27 cellular contexts compared by ENCODE assay signal in genomic region chr12:122139266-122139665, GRCh38. TPM values are rescaled to one million over a fixed set of nuclear protein-coding genes. Genes with fewer than 3 reads are reported as not detected.
"Had no signal": no experiment of that assay in that cellular context is flagged by ENCODE, and none has a peak within 500 bp of the region (broad histone marks: within the 10 kb centered on the region; RNA-seq: fewer than 3 reads in every experiment).

No MANE protein-coding gene starts in this region.

- H3K27ac Mint-ChIP-seq: activated naive CD4-positive, alpha-beta T cell treated with anti-CD3 and anti-CD28 coated beads, Interleukin-2, amount 50 U/mL, for 72 hours; progenitor cell of endocrine pancreas had no signal

- H3K4me1 ChIP-seq: ascending aorta, foreskin keratinocyte, left lung, sigmoid colon, upper lobe of right lung had no signal

- H3K4me1 Mint-ChIP-seq: immature natural killer cell, neural crest cell had no signal

- H3K4me3 Mint-ChIP-seq: immature natural killer cell; naive thymus-derived CD4-positive, alpha-beta T cell; neural crest cell had no signal

- H3K9me3 Mint-ChIP-seq: activated naive CD4-positive, alpha-beta T cell treated with anti-CD3 and anti-CD28 coated beads, Interleukin-2, amount 50 U/mL, for 72 hours; immature natural killer cell; naive thymus-derived CD4-positive, alpha-beta T cell; neural crest cell had no signal

- H3K9me3 ChIP-seq: ascending aorta, left lung, sigmoid colon, thoracic aorta, upper lobe of right lung had no signal

- H3K4me3 ChIP-seq: ascending aorta, left lung, lung, sigmoid colon, smooth muscle cell, thoracic aorta, upper lobe of right lung had no signal

- DNase-seq: activated CD4-positive, alpha-beta T cell treated with anti-CD3 and anti-CD28 coated beads for 1 hour; activated gamma-delta T cell treated with Interleukin-2 at 50 U/mL for 16 hours; activated T-cell treated with anti-CD3 and anti-CD28 coated beads, Interleukin-2, amount 50 U/mL, for 1 hour; brain microvascular endothelial cell; effector memory CD4-positive, alpha-beta T cell; foreskin keratinocyte; immature natural killer cell; kidney glomerular epithelial cell; left lung; naive thymus-derived CD4-positive, alpha-beta T cell; retina; sigmoid colon; stimulated activated CD4-positive, alpha-beta T cell treated with anti-CD3 and anti-CD28 coated beads, Interleukin-2, amount 100 ng/mL, for 48 hours; stimulated activated CD8-positive, alpha-beta memory T cell treated with anti-CD3 and anti-CD28 coated beads, Interleukin-4, amount 100 ng/mL, for 48 hours; stimulated activated naive CD4-positive, alpha-beta T cell; upper lobe of right lung had no signal

- H3K27ac ChIP-seq: ascending aorta, brain microvascular endothelial cell, foreskin keratinocyte, left lung, sigmoid colon, thoracic aorta, upper lobe of right lung had no signal

- H3K27me3 Mint-ChIP-seq: naive thymus-derived CD4-positive, alpha-beta T cell; progenitor cell of endocrine pancreas had no signal

- H3K27me3 ChIP-seq: ascending aorta, brain microvascular endothelial cell, foreskin keratinocyte, left lung, sigmoid colon, upper lobe of right lung had no signal

- ATAC-seq: foreskin keratinocyte; left lung; naive thymus-derived CD4-positive, alpha-beta T cell; upper lobe of right lung had no signal

- H3K4me2 ChIP-seq: smooth muscle cell had no signal

RNA-seq across cellular contexts. Expression of gene IL31, which starts 34.8 kb away (rescaled TPM):
- total RNA-seq: ascending aorta; dermis microvascular lymphatic vessel endothelial cell; foreskin keratinocyte; left lung; lung; naive thymus-derived CD4-positive, alpha-beta T cell; neural crest cell; osteocyte; progenitor cell of endocrine pancreas; sigmoid colon; smooth muscle cell; thoracic aorta; upper lobe of right lung had no signal
- polyA plus RNA-seq: adipose tissue; esophagus; foreskin keratinocyte; immature natural killer cell; lung; naive thymus-derived CD4-positive, alpha-beta T cell; sigmoid colon; smooth muscle cell had no signal

RNA-seq across cellular contexts. Expression of gene LRRC43, which starts 43.7 kb away (rescaled TPM):
- total RNA-seq: ascending aorta, smooth muscle cell, thoracic aorta, upper lobe of right lung had no signal
- polyA plus RNA-seq: naive thymus-derived CD4-positive, alpha-beta T cell had no signal
